10 cellular contexts compared by ENCODE assay signal in genomic region chr11:3834349-3835099, GRCh38. TPM values are rescaled to one million over a fixed set of nuclear protein-coding genes. Genes with fewer than 3 reads are reported as not detected.
A peak's percentile ranks its signal among the peaks of the same experiment; 100 is the strongest.
DNase-seq lines count a peak whose midpoint lies in the region; ATAC-seq, FAIRE-seq and TF ChIP-seq lines count a peak whose summit lies in the region.
"Had no signal": no experiment of that assay in that cellular context is flagged by ENCODE, and none has a peak within 500 bp of the region (broad histone marks: within the 10 kb centered on the region; RNA-seq: fewer than 3 reads in every experiment).

No MANE protein-coding gene starts in this region.

- TF ChIP-seq CTCF in GM12878 (IDR thresholded peaks at IDR 0.05 in 2 of 3, conservative IDR thresholded peaks at IDR 0.05 in 1 of 3; ENCODE audit: control insufficient read depth in 2 of 3, extremely low read depth in 1 of 3, insufficient read depth in 1 of 3, low read depth in 3 of 3, low read length in 3 of 3): no peak

- peaks cover 22% of the 10 kb centered on the region for H3K79me1 ChIP-seq in mesenchymal stem cell (replicated peaks; ENCODE audit: low read length, poor library complexity, severe bottlenecking)

- H3K4me1 ChIP-seq in GM12878 (ENCODE audit: control insufficient read depth, insufficient read depth, low read length) (peaks cover 41% of the 10 kb centered on the region), mesenchymal stem cell (ENCODE audit: control insufficient read depth, insufficient read depth, low read depth, low read length) (peaks cover 13% of the 10 kb centered on the region)

- peak overlapping the region; percentile 89 for H3K4me3 Mint-ChIP-seq in stimulated activated naive CD8-positive, alpha-beta T cell treated with anti-CD3 and anti-CD28 coated beads, Interleukin-15, Interleukin-2, amounts not matched to agents 100 ng/mL and 50 ng/mL, for 24 hours

- H4K8ac ChIP-seq in mesenchymal stem cell (ENCODE audit: low read length): no peak overlapping the region

- H4K20me1 ChIP-seq in GM12878 (ENCODE audit: control insufficient read depth, insufficient read depth): no peaks in the 10 kb centered on the region; the same call in 1 of the 2 replicates

- no peaks in the 10 kb centered on the region for H3K27me3 ChIP-seq in GM12878 (replicated peaks in 1 of 2; ENCODE audit: control insufficient read depth in 2 of 2, insufficient read depth in 2 of 2, low read length in 1 of 2)
- H3K27me3 ChIP-seq in mesenchymal stem cell (ENCODE audit: control insufficient read depth in 1 of 2, insufficient read depth in 1 of 2, low read length in 2 of 2): no peaks in the 10 kb centered on the region
- H3K27me3 ChIP-seq: body of pancreas had no signal

- no peak for TF ChIP-seq EP300 in GM12878 (IDR thresholded peaks at IDR 0.05; ENCODE audit: borderline replicate concordance in 1 of 2, control insufficient read depth in 1 of 2, low read depth in 2 of 2, low read length in 2 of 2)

- H3K27me3 Mint-ChIP-seq in stimulated activated naive CD8-positive, alpha-beta T cell treated with anti-CD3 and anti-CD28 coated beads, Interleukin-15, Interleukin-2, amounts not matched to agents 100 ng/mL and 50 ng/mL, for 24 hours: no peaks in the 10 kb centered on the region

- no peaks in the 10 kb centered on the region for H3K9me3 ChIP-seq in GM12878 (replicated peaks; ENCODE audit: control insufficient read depth, insufficient read depth, low read length)
- no peaks in the 10 kb centered on the region for H3K9me3 ChIP-seq in mesenchymal stem cell (ENCODE audit: control insufficient read depth, low read length)
- H3K9me3 ChIP-seq: body of pancreas had no signal

- no peak overlapping the region for H2BK120ac ChIP-seq in mesenchymal stem cell (ENCODE audit: low read depth, low read length)

- 60% methylated on average over 8 of the region's 8 CpGs for WGBS in GM12878 (ENCODE audit: insufficient coverage, insufficient replicate concordance, low lambda C conversion rate, missing lambda C conversion rate)
- WGBS in mesenchymal stem cell: 79% methylated on average over 7 of the region's 8 CpGs

- ATAC-seq in stimulated activated naive CD8-positive, alpha-beta T cell treated with anti-CD3 and anti-CD28 coated beads, Interleukin-15, Interleukin-2, amounts not matched to agents 100 U/mL and 50 U/mL, for 24 hours: no peak
- ATAC-seq in GM12878: peak; percentile 2; the same call in 1 of the 3 replicates
- ATAC-seq: body of pancreas had no signal

- SMC1A ChIA-PET in GM12878 (lab: Charles Lee; ENCODE audit: uncharacterized antibody, unreplicated experiment): interaction anchor here (1.0 to 12.4 kb wide), 7 partner anchors 11 to 240 kb away, joined by 3 to 188 read pairs (median 3); partner anchors contain the start of genes PGAP2 and STIM1

- peaks cover 9 to 24% of the 10 kb centered on the region in 2 experiments; a peak in 3 of 4 replicates for H3K36me3 ChIP-seq in GM12878 (ENCODE audit: control insufficient read depth in 2 of 2, insufficient read depth in 2 of 2, low read length in 1 of 2)
- peaks cover 17 to 57% of the 10 kb centered on the region in 2 experiments for H3K36me3 ChIP-seq in mesenchymal stem cell (ENCODE audit: control insufficient read depth in 1 of 2, insufficient read depth in 2 of 2, low read depth in 1 of 2, low read length in 2 of 2)

- intact Hi-C loops in GM12878 (cut with micrococcal nuclease; ENCODE audit: unreplicated experiment): no loop called here

- TF ChIP-seq POLR2A in GM12878 (IDR thresholded peaks at IDR 0.05; ENCODE audit: low read depth, low read length): no peak

- no peak overlapping the region for H4K91ac ChIP-seq in mesenchymal stem cell (ENCODE audit: low read length)

- H3K4me3 ChIP-seq in GM12878 (peak overlapping the region; percentile 37), mesenchymal stem cell (ENCODE audit: insufficient read depth in 1 of 2, low read depth in 1 of 2, low read length in 2 of 2) (no peak overlapping the region)
- H3K4me3 ChIP-seq: body of pancreas had no signal

- no peak overlapping the region for H2AK5ac ChIP-seq in mesenchymal stem cell (ENCODE audit: low read length, severe bottlenecking)

- peak overlapping the region; percentile 50 for H3K27ac ChIP-seq in GM12878 (ENCODE audit: control insufficient read depth, insufficient read depth)
- H3K27ac ChIP-seq in mesenchymal stem cell (ENCODE audit: low read length, poor library complexity, severe bottlenecking): no peak overlapping the region

- peak overlapping the region; percentile 4 for H2BK15ac ChIP-seq in mesenchymal stem cell (ENCODE audit: low read depth, poor library complexity, severe bottlenecking)

- no peak overlapping the region for H3K18ac ChIP-seq in mesenchymal stem cell (ENCODE audit: low read depth in 1 of 2, low read length in 2 of 2)

- H3K14ac ChIP-seq in mesenchymal stem cell (ENCODE audit: low read length in 2 of 2): no peak overlapping the region

- CTCF ChIA-PET in GM12878 (lab: Yijun Ruan, JAX): interaction anchor here (1.2 to 39.6 kb wide), 6 partner anchors 9 to 238 kb away, joined by 3 to 1047 read pairs (median 13); partner anchors contain the start of genes PGAP2 and STIM1

- H3K9ac ChIP-seq in GM12878 (ENCODE audit: control insufficient read depth, insufficient read depth, low read length): peak overlapping the region; percentile 28; the same call in 1 of the 2 replicates
- H3K9ac ChIP-seq in mesenchymal stem cell (ENCODE audit: low read length): no peak overlapping the region

- H3K79me2 ChIP-seq in GM12878 (ENCODE audit: control insufficient read depth, insufficient read depth, low read length): peaks cover 91% of the 10 kb centered on the region

- peak overlapping the region; percentile 32 for H3K4me2 ChIP-seq in GM12878 (ENCODE audit: control insufficient read depth, insufficient read depth)
- H3K4me2 ChIP-seq in mesenchymal stem cell (ENCODE audit: low read length, poor library complexity, severe bottlenecking): no peak overlapping the region

- H3K4me1 Mint-ChIP-seq in stimulated activated naive CD8-positive, alpha-beta T cell treated with anti-CD3 and anti-CD28 coated beads, Interleukin-15, Interleukin-2, amounts not matched to agents 100 ng/mL and 50 ng/mL, for 24 hours (ENCODE audit: low read depth): peaks cover 93% of the 10 kb centered on the region

- POLR2A ChIA-PET in GM12878 (lab: Charles Lee): interaction anchor here (1.6 to 12.0 kb wide), 2 partner anchors 19 to 35 kb away, joined by 6 to 242 read pairs; partner anchors contain the start of gene STIM1

- DNase-seq in stimulated activated naive CD8-positive, alpha-beta T cell treated with anti-CD3 and anti-CD28 coated beads, Interleukin-15, Interleukin-2, amounts not matched to agents 100 U/mL and 50 U/mL, for 24 hours: no peak
- DNase-seq in GM12878 (ENCODE audit: low read depth, low spot score): no peak
- DNase-seq in mesenchymal stem cell: no peak
- DNase-seq in HuH-7.5 (ENCODE audit: low spot score): no peak
- DNase-seq in NCI-H69 (lab: John Stamatoyannopoulos, UW): no peak
- DNase-seq in T-helper 9 cell: no peak
- no peak for DNase-seq in glomerular visceral epithelial cell (ENCODE audit: extremely low spot score)
- DNase-seq: COR-L47 had no signal

- H2BK5ac ChIP-seq in mesenchymal stem cell (ENCODE audit: low read depth, low read length, poor library complexity, severe bottlenecking): no peak overlapping the region

- H3K36me3 Mint-ChIP-seq in stimulated activated naive CD8-positive, alpha-beta T cell treated with anti-CD3 and anti-CD28 coated beads, Interleukin-15, Interleukin-2, amounts not matched to agents 100 ng/mL and 50 ng/mL, for 24 hours (ENCODE audit: low read depth): peaks cover 92% of the 10 kb centered on the region

- no peak overlapping the region for H3K23ac ChIP-seq in mesenchymal stem cell (ENCODE audit: low read length in 2 of 2)

- H3K27ac Mint-ChIP-seq in stimulated activated naive CD8-positive, alpha-beta T cell treated with anti-CD3 and anti-CD28 coated beads, Interleukin-15, Interleukin-2, amounts not matched to agents 100 ng/mL and 50 ng/mL, for 24 hours: peak overlapping the region; percentile 96

- H2BK12ac ChIP-seq in mesenchymal stem cell (ENCODE audit: low read length in 2 of 2): no peak overlapping the region

- RAD21 ChIA-PET in GM12878 (lab: Charles Lee; ENCODE audit: unreplicated experiment): interaction anchor here (1.4 to 12.7 kb wide), 3 partner anchors 21 to 238 kb away, joined by 4 to 304 read pairs (median 19); partner anchors contain the start of gene STIM1

- no peak for TF ChIP-seq RAD21 in GM12878 (IDR thresholded peaks at IDR 0.05; ENCODE audit: insufficient read depth, low read depth, low read length)

- no peak overlapping the region for H3K4ac ChIP-seq in mesenchymal stem cell (ENCODE audit: low read depth in 1 of 2, low read length in 2 of 2)

- in situ Hi-C loops in GM12878 (cut with MboI): loop anchor here (25.0 kb wide), 1 partner anchor 553 kb away; the partner anchor contains the start of gene TRIM21

- FAIRE-seq in GM12878 (lab: Jason Lieb, UNC): no peak

- H2AFZ ChIP-seq in GM12878 (ENCODE audit: control insufficient read depth, low read depth, low read length) (no peak overlapping the region), mesenchymal stem cell (ENCODE audit: low read depth, low read length) (no peak overlapping the region)

- no peaks in the 10 kb centered on the region for H3K9me3 Mint-ChIP-seq in stimulated activated naive CD8-positive, alpha-beta T cell treated with anti-CD3 and anti-CD28 coated beads, Interleukin-15, Interleukin-2, amounts not matched to agents 100 ng/mL and 50 ng/mL, for 24 hours

- no TSS peak for BruUV-seq in GM12878 (replicated peaks; lab: Mats Ljungman, UMichigan)

RNA-seq across cellular contexts. Expression of gene RHOG, which starts 6.2 kb away (rescaled TPM):
- 35.7 and 37.8 TPM in 2 replicates for total RNA-seq in GM12878 (2013; cell fraction: nucleolus; rRNA removed)
- total RNA-seq in GM12878 (2014; rRNA removed) (56.2 and 64.7 TPM in 2 replicates), GM12878 (2014; rRNA removed; fragmentation: Illumina TruSeq; extraction: Trizol) (47.7 and 48.8 TPM in 2 replicates), GM12878 (2021) (128 and 137 TPM in 2 replicates)
- polyA plus RNA-seq in GM12878 (2011; ENCODE audit: low read depth): 51.6 TPM
- polyA plus RNA-seq in GM12878 (2011; rRNA removed) (45.0 and 121 TPM in 2 replicates), GM12878 (2014; fragmentation: Illumina TruSeq; extraction: Trizol) (51.4 and 98.2 TPM in 2 replicates), GM12878 (2014; fragmentation: Nextera tagmentation; extraction: Ambion mirVana) (10 to 100 TPM; 16.0 to 42.0 TPM), GM12878 (2014; rRNA removed) (172 and 192 TPM in 2 replicates), GM12878 (2016; fragmentation: Nextera tagmentation; extraction: Ambion mirVana) (100 to 1,000 TPM in 1 of 2 experiments, 10 to 100 TPM in 1; 91.4 to 109 TPM)
- 237 and 296 TPM in 2 replicates for polyA plus RNA-seq in GM12878 (2011; cell fraction: cytosol; rRNA removed)
- 108 and 111 TPM in 2 replicates for polyA plus RNA-seq in GM12878 (2011; cell fraction: nucleus; rRNA removed)
- polyA plus RNA-seq in GM12878 (2012): 103 and 132 TPM in 2 replicates
- 171 and 213 TPM in 2 replicates for polyA minus RNA-seq in GM12878 (2011; rRNA and poly(A)+ RNA removed)
- polyA minus RNA-seq in GM12878 (2011; cell fraction: cytosol; rRNA and poly(A)+ RNA removed): 95.8 and 106 TPM in 2 replicates
- 45.0 and 71.6 TPM in 2 replicates for polyA minus RNA-seq in GM12878 (2011; cell fraction: nucleus; rRNA and poly(A)+ RNA removed)
- 77.1 TPM for polyA plus RNA-seq in mesenchymal stem cell (2013, experiment 1 of 2)
- polyA plus RNA-seq in mesenchymal stem cell (2013, experiment 2 of 2): 76.9 TPM

RNA-seq across cellular contexts. Expression of gene STIM1, which starts 20.9 kb away (rescaled TPM):
- 113 and 116 TPM in 2 replicates for total RNA-seq in GM12878 (2013; cell fraction: nucleolus; rRNA removed)
- 21.6 and 24.0 TPM in 2 replicates for total RNA-seq in GM12878 (2014; rRNA removed)
- total RNA-seq in GM12878 (2014; rRNA removed; fragmentation: Illumina TruSeq; extraction: Trizol): 24.9 and 26.0 TPM in 2 replicates
- total RNA-seq in GM12878 (2021): 55.9 and 57.7 TPM in 2 replicates
- 36.6 TPM for polyA plus RNA-seq in GM12878 (2011; ENCODE audit: low read depth)
- 36.3 and 39.3 TPM in 2 replicates for polyA plus RNA-seq in GM12878 (2011; rRNA removed)
- polyA plus RNA-seq in GM12878 (2011; cell fraction: cytosol; rRNA removed): 40.8 and 42.5 TPM in 2 replicates
- polyA plus RNA-seq in GM12878 (2011; cell fraction: nucleus; rRNA removed): 68.6 and 72.6 TPM in 2 replicates
- polyA plus RNA-seq in GM12878 (2012): 45.2 and 48.9 TPM in 2 replicates
- polyA plus RNA-seq in GM12878 (2014; fragmentation: Illumina TruSeq; extraction: Trizol): 29.1 and 37.0 TPM in 2 replicates
- polyA plus RNA-seq in GM12878 (2014; fragmentation: Nextera tagmentation; extraction: Ambion mirVana): 1 to 10 TPM; 8.6 to 9.9 TPM
- polyA plus RNA-seq in GM12878 (2014; rRNA removed): 26.7 and 31.0 TPM in 2 replicates
- polyA plus RNA-seq in GM12878 (2016; fragmentation: Nextera tagmentation; extraction: Ambion mirVana): 10 to 100 TPM; 31.8 to 36.8 TPM
- polyA minus RNA-seq in GM12878 (2011; rRNA and poly(A)+ RNA removed): 143 and 245 TPM in 2 replicates
- 25.1 and 38.3 TPM in 2 replicates for polyA minus RNA-seq in GM12878 (2011; cell fraction: cytosol; rRNA and poly(A)+ RNA removed)
- polyA minus RNA-seq in GM12878 (2011; cell fraction: nucleus; rRNA and poly(A)+ RNA removed): 42.4 and 62.3 TPM in 2 replicates
- 37.2 TPM for polyA plus RNA-seq in mesenchymal stem cell (2013, experiment 1 of 2)
- 35.2 TPM for polyA plus RNA-seq in mesenchymal stem cell (2013, experiment 2 of 2)

RNA-seq across cellular contexts. Expression of gene PGAP2, which starts 26.2 kb away (rescaled TPM):
- 33.0 and 36.2 TPM in 2 replicates for total RNA-seq in GM12878 (2013; cell fraction: nucleolus; rRNA removed)
- total RNA-seq in GM12878 (2014; rRNA removed) (23.3 and 24.9 TPM in 2 replicates), GM12878 (2014; rRNA removed; fragmentation: Illumina TruSeq; extraction: Trizol) (12.3 and 13.1 TPM in 2 replicates), GM12878 (2021) (26.4 and 27.7 TPM in 2 replicates)
- polyA plus RNA-seq in GM12878 (2011; ENCODE audit: low read depth): 21.2 TPM
- polyA plus RNA-seq in GM12878 (2011; rRNA removed) (16.6 and 34.5 TPM in 2 replicates), GM12878 (2014; fragmentation: Illumina TruSeq; extraction: Trizol) (25.0 and 30.5 TPM in 2 replicates), GM12878 (2014; fragmentation: Nextera tagmentation; extraction: Ambion mirVana) (10 to 100 TPM; 25.4 to 37.4 TPM), GM12878 (2014; rRNA removed) (35.6 and 36.2 TPM in 2 replicates), GM12878 (2016; fragmentation: Nextera tagmentation; extraction: Ambion mirVana) (10 to 100 TPM; 33.4 to 37.2 TPM)
- 39.5 and 49.8 TPM in 2 replicates for polyA plus RNA-seq in GM12878 (2011; cell fraction: cytosol; rRNA removed)
- polyA plus RNA-seq in GM12878 (2011; cell fraction: nucleus; rRNA removed): 66.3 and 87.2 TPM in 2 replicates
- 32.0 and 34.8 TPM in 2 replicates for polyA plus RNA-seq in GM12878 (2012)
- polyA minus RNA-seq in GM12878 (2011; rRNA and poly(A)+ RNA removed): 43.8 and 54.2 TPM in 2 replicates
- 13.0 and 13.3 TPM in 2 replicates for polyA minus RNA-seq in GM12878 (2011; cell fraction: cytosol; rRNA and poly(A)+ RNA removed)
- 11.4 and 12.9 TPM in 2 replicates for polyA minus RNA-seq in GM12878 (2011; cell fraction: nucleus; rRNA and poly(A)+ RNA removed)
- polyA plus RNA-seq in mesenchymal stem cell (2013, experiment 1 of 2): 16.4 TPM
- polyA plus RNA-seq in mesenchymal stem cell (2013, experiment 2 of 2): 15.1 TPM

RNA-seq across cellular contexts. Expression of gene NUP98, which starts 37.2 kb away (rescaled TPM):
- 266 and 283 TPM in 2 replicates for total RNA-seq in GM12878 (2013; cell fraction: nucleolus; rRNA removed)
- total RNA-seq in GM12878 (2014; rRNA removed) (108 and 115 TPM in 2 replicates), GM12878 (2014; rRNA removed; fragmentation: Illumina TruSeq; extraction: Trizol) (87.2 and 87.4 TPM in 2 replicates), GM12878 (2021) (69.1 and 74.8 TPM in 2 replicates)
- 31.5 TPM for polyA plus RNA-seq in GM12878 (2011; ENCODE audit: low read depth)
- polyA plus RNA-seq in GM12878 (2011; rRNA removed) (60.6 and 88.1 TPM in 2 replicates), GM12878 (2014; fragmentation: Illumina TruSeq; extraction: Trizol) (72.0 and 96.6 TPM in 2 replicates), GM12878 (2014; fragmentation: Nextera tagmentation; extraction: Ambion mirVana) (10 to 100 TPM; 21.7 to 23.7 TPM), GM12878 (2014; rRNA removed) (75.7 and 82.9 TPM in 2 replicates), GM12878 (2016; fragmentation: Nextera tagmentation; extraction: Ambion mirVana) (10 to 100 TPM; 47.8 to 56.0 TPM)
- 134 and 136 TPM in 2 replicates for polyA plus RNA-seq in GM12878 (2011; cell fraction: cytosol; rRNA removed)
- 134 and 159 TPM in 2 replicates for polyA plus RNA-seq in GM12878 (2011; cell fraction: nucleus; rRNA removed)
- polyA plus RNA-seq in GM12878 (2012): 34.0 and 39.3 TPM in 2 replicates
- 237 and 286 TPM in 2 replicates for polyA minus RNA-seq in GM12878 (2011; rRNA and poly(A)+ RNA removed)
- 82.7 and 83.8 TPM in 2 replicates for polyA minus RNA-seq in GM12878 (2011; cell fraction: cytosol; rRNA and poly(A)+ RNA removed)
- polyA minus RNA-seq in GM12878 (2011; cell fraction: nucleus; rRNA and poly(A)+ RNA removed): 64.2 and 108 TPM in 2 replicates
- polyA plus RNA-seq in mesenchymal stem cell (2013, experiment 1 of 2): 39.3 TPM
- 37.2 TPM for polyA plus RNA-seq in mesenchymal stem cell (2013, experiment 2 of 2)
